22 cellular contexts compared by ENCODE assay signal in genomic region chr1:25208561-25209222, GRCh38. TPM values are rescaled to one million over a fixed set of nuclear protein-coding genes. Genes with fewer than 3 reads are reported as not detected.
DNase-seq lines count a peak whose midpoint lies in the region; ATAC-seq lines count a peak whose summit lies in the region.
"Had no signal": no experiment of that assay in that cellular context is flagged by ENCODE, and none has a peak within 500 bp of the region (broad histone marks: within the 10 kb centered on the region; RNA-seq: fewer than 3 reads in every experiment).

No MANE protein-coding gene starts in this region.

- no peak overlapping the region for H3K4me3 ChIP-seq in SK-N-MC
- H3K4me3 ChIP-seq: BLaER1 treated with 17β-estradiol and CSF1 and Interleukin-3, amounts not matched to agents 10 nM and 100 nM had no signal

- no peak for ATAC-seq in GM18907 (IDR thresholded peaks at IDR 0.05; ENCODE audit: unreplicated experiment)
- ATAC-seq: CD8-positive, alpha-beta T cell; SK-N-SH treated with all-trans-retinoic acid at 6 μM for 48 hours had no signal

- no peaks in the 10 kb centered on the region for H3K9me3 ChIP-seq in SK-N-MC (ENCODE audit: low read depth, low read length)
- H3K9me3 ChIP-seq: BLaER1 treated with 17β-estradiol and CSF1 and Interleukin-3, amounts not matched to agents 10 nM and 100 nM had no signal

- no peaks in the 10 kb centered on the region for H3K36me3 ChIP-seq in SK-N-MC (ENCODE audit: insufficient read depth, low read length)
- H3K36me3 ChIP-seq: BLaER1 treated with 17β-estradiol and CSF1 and Interleukin-3, amounts not matched to agents 10 nM and 100 nM had no signal

- H3K9ac ChIP-seq in SK-N-MC (ENCODE audit: insufficient read length), result peak overlapping the region; percentile 6
- H3K9ac ChIP-seq: BLaER1 treated with 17β-estradiol and CSF1 and Interleukin-3, amounts not matched to agents 10 nM and 100 nM had no signal

- peak overlapping the region; percentile 67; the same call in 1 of the 2 replicates for H3K27ac ChIP-seq in SK-N-MC
- H3K27ac ChIP-seq: BLaER1 treated with 17β-estradiol and CSF1 and Interleukin-3, amounts not matched to agents 10 nM and 100 nM had no signal

- DNase-seq in NCI-H748 (lab: John Stamatoyannopoulos, UW; ENCODE audit: unreplicated experiment), result peak; percentile 24
- DNase-seq in NCI-H748 treated with DMSO at 0.1 percent for 48 hours (lab: John Stamatoyannopoulos, UW), result no peak
- DNase-seq in SK-N-MC (ENCODE audit: low read depth, low spot score), result no peak
- DNase-seq in mesenteric fat pad (ENCODE audit: low spot score), result peak; percentile 4
- DNase-seq in D341Med (ENCODE audit: low spot score), result no peak
- no peak for DNase-seq in MV-4-11 (lab: John Stamatoyannopoulos, UW)
- DNase-seq: Calu3; CD8-positive, alpha-beta T cell; DMS53; EL; KG1; NCI-H1694 treated with DMSO at 0.1 percent for 48 hours; NCI-H345; NCI-H524 treated with DMSO at 0.1 percent for 48 hours; NK-92 treated with Interleukin-12 subunit alpha and Interleukin-12 subunit beta, amount 100 ng/mL, for 24 hours; OCI-M1; RPMI8226; SHP77 treated with DMSO at 0.1 percent for 48 hours; T-helper 1 cell had no signal

RNA-seq across cellular contexts. Expression of gene SYF2, which starts 23.6 kb away (rescaled TPM):
- 31.9 TPM for total RNA-seq in mesenteric fat pad

RNA-seq across cellular contexts. Expression of gene RSRP1, which starts 38.6 kb away (rescaled TPM):
- 44.1 TPM for total RNA-seq in mesenteric fat pad

Comparison
In these comparisons a context has a peak if more than half of its experiments do, and no peak if none do; other contexts are left out.
1. DNase-seq: peak in NCI-H748 (single experiment) and mesenteric fat pad (single experiment); none in NCI-H748 treated with DMSO at 0.1 percent for 48 hours (single experiment), SK-N-MC (single experiment), D341Med (single experiment) and MV-4-11 (single experiment).